In the genomic region with DNA sequence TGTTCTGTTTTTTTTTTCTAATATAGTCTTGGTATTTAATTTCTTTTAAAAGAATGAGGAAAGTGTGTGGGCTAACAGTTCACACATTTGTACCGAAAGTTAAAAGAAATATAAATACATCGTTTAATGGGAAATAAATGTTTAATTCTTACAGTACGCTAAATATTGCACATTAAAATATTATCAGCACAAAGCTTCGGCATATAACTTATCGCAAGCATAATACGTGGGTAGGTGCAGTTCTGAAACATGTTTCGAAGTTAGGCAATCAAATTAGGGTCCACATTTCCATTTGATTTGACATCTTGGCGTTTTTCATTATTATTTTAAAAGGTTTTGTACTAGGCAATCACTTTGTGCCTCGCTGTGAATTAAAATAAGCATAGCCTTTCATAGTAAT, we compare ENCODE assay signal across 11 cellular contexts. TPM values are rescaled to one million over a fixed set of nuclear protein-coding genes. Genes with fewer than 3 reads are reported as not detected.
DNase-seq lines count a peak whose midpoint lies in the region; ATAC-seq, FAIRE-seq and TF ChIP-seq lines count a peak whose summit lies in the region.
"Had no signal": no experiment of that assay in that cellular context is flagged by ENCODE, and none has a peak within 500 bp of the region (broad histone marks: within the 10 kb centered on the region; RNA-seq: fewer than 3 reads in every experiment).

No MANE protein-coding gene starts in this region.

- no peak for FAIRE-seq in GM12878 (lab: Jason Lieb, UNC)

- H3K4me1 ChIP-seq in heart left ventricle, result peaks cover 0 to 89% (median 65%) of the 10 kb centered on the region in 12 donors
- H3K4me1 ChIP-seq in GM12878 (ENCODE audit: control insufficient read depth, insufficient read depth, low read length), result peaks cover 14% of the 10 kb centered on the region
- peaks cover 75% of the 10 kb centered on the region for H3K4me1 ChIP-seq in muscle layer of colon (ENCODE audit: insufficient read depth, low read length)
- peaks cover 3 to 89% (median 50%) of the 10 kb centered on the region in 4 donors for H3K4me1 ChIP-seq in tibial nerve
- H3K4me1 ChIP-seq: colonic mucosa had no signal

- CTCF ChIA-PET in GM12878 (lab: Yijun Ruan, JAX), result interaction anchor here (1.5 to 1.6 kb wide), 2 partner anchors 22 to 35 kb away, joined by 3 to 5 read pairs; no protein-coding TSS in a partner anchor

- H3K36me3 ChIP-seq in heart left ventricle, result peaks cover 0 to 22% (median 7%) of the 10 kb centered on the region in 9 donors
- H3K36me3 ChIP-seq in GM12878 (ENCODE audit: control insufficient read depth in 2 of 2, insufficient read depth in 2 of 2, low read length in 1 of 2), result peaks cover 1 to 19% of the 10 kb centered on the region in 2 experiments
- H3K36me3 ChIP-seq in muscle layer of colon (ENCODE audit: insufficient read depth, low read length), result peaks cover 8% of the 10 kb centered on the region
- H3K36me3 ChIP-seq in tibial nerve, result peaks cover 0 to 6% (median 0%) of the 10 kb centered on the region in 3 donors
- H3K36me3 ChIP-seq: colonic mucosa had no signal

- no TSS peak for BruUV-seq in GM12878 (replicated peaks; lab: Mats Ljungman, UMichigan)

- intact Hi-C loops in heart left ventricle (cut with DNase I) (loop anchor here in 4 of 10 donors (5.0 kb wide), 3 partner anchors 35 to 40 kb away; partner anchors contain the start of gene VGLL4 (in 3 of the 4)), left ventricle myocardium superior (cut with micrococcal nuclease) (no loop called here), GM12878 (cut with micrococcal nuclease; ENCODE audit: unreplicated experiment) (loop anchor here (2.0 to 5.0 kb wide), 2 partner anchors 24 to 40 kb away; partner anchors contain the start of gene VGLL4)

- TF ChIP-seq EP300 in GM12878 (IDR thresholded peaks at IDR 0.05; ENCODE audit: borderline replicate concordance in 1 of 2, control insufficient read depth in 1 of 2, low read depth in 2 of 2, low read length in 2 of 2), result no peak
- TF ChIP-seq EP300 in tibial nerve (IDR thresholded peaks at IDR 0.05), result no peak

- H3K9me3 Mint-ChIP-seq in immature natural killer cell, result no peaks in the 10 kb centered on the region

- H3K4me2 ChIP-seq in GM12878 (ENCODE audit: control insufficient read depth, insufficient read depth), result peak overlapping the region; percentile 51

- H3K27me3 ChIP-seq in heart left ventricle (no peaks in the 10 kb centered on the region), GM12878 (replicated peaks in 1 of 2; ENCODE audit: control insufficient read depth in 2 of 2, insufficient read depth in 2 of 2, low read length in 1 of 2) (no peaks in the 10 kb centered on the region), muscle layer of colon (ENCODE audit: control insufficient read depth in 1 of 2, insufficient read depth in 2 of 2, low read length in 2 of 2) (no peaks in the 10 kb centered on the region), tibial nerve (no peaks in the 10 kb centered on the region)
- H3K27me3 ChIP-seq: colonic mucosa had no signal

- H3K36me3 Mint-ChIP-seq in immature natural killer cell, result peaks cover 4 to 15% (median 10%) of the 10 kb centered on the region in 3 donors

- DNase-seq in heart left ventricle (no peak), left ventricle myocardium superior (no peak), GM12878 (ENCODE audit: low read depth, low spot score) (no peak), tibial nerve (ENCODE audit: low spot score in 2 of 2) (no peak), GM03348 (ENCODE audit: low spot score) (no peak), immature natural killer cell (no peak), D341Med (ENCODE audit: low spot score) (no peak)
- DNase-seq: ACHN, colonic mucosa, NCI-H1930 had no signal

- H3K27ac ChIP-seq in heart left ventricle (peak overlapping the region in 11 of 12 donors; percentile 72 to 94 (median 81)), GM12878 (ENCODE audit: control insufficient read depth, insufficient read depth) (peak overlapping the region; percentile 56), muscle layer of colon (ENCODE audit: low read depth, low read length) (peak overlapping the region; percentile 69), tibial nerve (peak overlapping the region; percentile 55 to 92 (median 88))

- peaks cover 64% of the 10 kb centered on the region for H3K79me2 ChIP-seq in GM12878 (ENCODE audit: control insufficient read depth, insufficient read depth, low read length)

- no peaks in the 10 kb centered on the region for H3K9me3 ChIP-seq in heart left ventricle
- peaks cover 2% of the 10 kb centered on the region; the same call in 2 of the 3 replicates for H3K9me3 ChIP-seq in GM12878 (replicated peaks; ENCODE audit: control insufficient read depth, insufficient read depth, low read length)
- no peaks in the 10 kb centered on the region for H3K9me3 ChIP-seq in muscle layer of colon (ENCODE audit: low read length)
- no peaks in the 10 kb centered on the region for H3K9me3 ChIP-seq in tibial nerve
- H3K9me3 ChIP-seq: colonic mucosa had no signal

- H4K20me1 ChIP-seq in GM12878 (ENCODE audit: control insufficient read depth, insufficient read depth), result no peaks in the 10 kb centered on the region

- RAD21 ChIA-PET in GM12878 (lab: Charles Lee; ENCODE audit: unreplicated experiment), result interaction anchor here (1.2 to 2.3 kb wide), 2 partner anchors 36 to 41 kb away, joined by 6 to 10 read pairs; partner anchors contain the start of gene VGLL4

- peaks cover 60 to 91% of the 10 kb centered on the region in 2 donors for H3K4me1 Mint-ChIP-seq in immature natural killer cell

- H3K27ac Mint-ChIP-seq in immature natural killer cell, result peak overlapping the region in 1 of 6 donors; percentile 77

- H3K9ac ChIP-seq in GM12878 (ENCODE audit: control insufficient read depth, insufficient read depth, low read length) (peak overlapping the region; percentile 49; the same call in 1 of the 2 replicates), muscle layer of colon (ENCODE audit: low read length) (no peak overlapping the region)

- peaks cover 0 to 3% (median 0%) of the 10 kb centered on the region in 3 donors for H3K27me3 Mint-ChIP-seq in immature natural killer cell (ENCODE audit: low read depth in 3 of 3)

- H3K4me3 Mint-ChIP-seq in immature natural killer cell, result no peak overlapping the region

- in situ Hi-C loops in GM12878 (cut with MboI), result no loop called here

- TF ChIP-seq POLR2A in heart left ventricle (IDR thresholded peaks at IDR 0.05) (no peak), GM12878 (IDR thresholded peaks at IDR 0.05; ENCODE audit: low read depth, low read length) (no peak), tibial nerve (IDR thresholded peaks at IDR 0.05) (no peak)

- TF ChIP-seq RAD21 in GM12878 (IDR thresholded peaks at IDR 0.05; ENCODE audit: insufficient read depth, low read depth, low read length), result no peak

- WGBS in heart left ventricle, 4 donors, result 78 to 84% (median 81%) methylated on average over 9 of the region's 9 CpGs
- 60% methylated on average over 9 of the region's 9 CpGs for whole genome bisulfite sequencing in GM12878 (ENCODE audit: insufficient coverage, insufficient replicate concordance, low lambda C conversion rate, missing lambda C conversion rate)
- 56 to 60% methylated on average over 9 of the region's 9 CpGs for WGBS in tibial nerve, 2 donors

- TF ChIP-seq CTCF in heart left ventricle (IDR thresholded peaks at IDR 0.05) (no peak), GM12878 (IDR thresholded peaks at IDR 0.05 in 2 of 3, conservative IDR thresholded peaks at IDR 0.05 in 1 of 3; ENCODE audit: control insufficient read depth in 2 of 3, extremely low read depth in 1 of 3, insufficient read depth in 1 of 3, low read depth in 3 of 3, low read length in 3 of 3) (no peak), tibial nerve (IDR thresholded peaks at IDR 0.05) (no peak)

- POLR2A ChIA-PET in GM12878 (lab: Charles Lee), result interaction anchor here (1.2 to 1.6 kb wide), 3 partner anchors 12 to 39 kb away, joined by 3 to 7 read pairs (median 3); no protein-coding TSS in a partner anchor

- no peak for ATAC-seq in heart left ventricle
- no peak for ATAC-seq in left ventricle myocardium superior
- ATAC-seq in GM12878, result no peak

- H2AFZ ChIP-seq in GM12878 (ENCODE audit: control insufficient read depth, low read depth, low read length), result peak overlapping the region; percentile 19

- H3K4me3 ChIP-seq in heart left ventricle, result no peak overlapping the region
- H3K4me3 ChIP-seq in GM12878, result peak overlapping the region; percentile 16; the same call in 1 of the 2 replicates
- no peak overlapping the region for H3K4me3 ChIP-seq in muscle layer of colon (ENCODE audit: low read depth in 1 of 2, low read length in 2 of 2)
- no peak overlapping the region for H3K4me3 ChIP-seq in tibial nerve
- H3K4me3 ChIP-seq: colonic mucosa had no signal

- SMC1A ChIA-PET in GM12878 (lab: Charles Lee; ENCODE audit: uncharacterized antibody, unreplicated experiment), result interaction anchor here (1.0 to 5.0 kb wide), 5 partner anchors 12 to 41 kb away, joined by 3 to 35 read pairs (median 7); partner anchors contain the start of gene VGLL4

RNA-seq across cellular contexts. Expression of gene VGLL4, which starts 41.3 kb away (rescaled TPM):
- total RNA-seq in heart left ventricle, result 10 to 100 TPM; 24.0 to 40.4 (median 32.6) TPM
- 10 to 100 TPM; 24.5 to 25.8 TPM for polyA plus RNA-seq in heart left ventricle
- 26.2 TPM for total RNA-seq in left ventricle myocardium superior
- total RNA-seq in GM12878 (2013; cell fraction: nucleolus; rRNA removed), result 116 and 126 TPM in 2 replicates
- total RNA-seq in GM12878 (2014; rRNA removed), result 16.3 and 18.1 TPM in 2 replicates
- 15.2 and 15.7 TPM in 2 replicates for total RNA-seq in GM12878 (2014; rRNA removed; fragmentation: Illumina TruSeq; extraction: Trizol)
- 20.7 and 23.2 TPM in 2 replicates for total RNA-seq in GM12878 (2021)
- 12.6 TPM for polyA plus RNA-seq in GM12878 (2011; ENCODE audit: low read depth)
- polyA plus RNA-seq in GM12878 (2011; rRNA removed), result 32.9 and 38.1 TPM in 2 replicates
- 39.9 and 41.8 TPM in 2 replicates for polyA plus RNA-seq in GM12878 (2011; cell fraction: cytosol; rRNA removed)
- polyA plus RNA-seq in GM12878 (2011; cell fraction: nucleus; rRNA removed), result 43.3 and 49.4 TPM in 2 replicates
- polyA plus RNA-seq in GM12878 (2012), result 17.9 and 37.0 TPM in 2 replicates
- polyA plus RNA-seq in GM12878 (2014; fragmentation: Illumina TruSeq; extraction: Trizol), result 10.6 and 16.0 TPM in 2 replicates
- polyA plus RNA-seq in GM12878 (2014; fragmentation: Nextera tagmentation; extraction: Ambion mirVana), result 1 to 10 TPM in 1 of 2 experiments, under 1 TPM in 1; 0.44 to 1.5 TPM
- polyA plus RNA-seq in GM12878 (2014; rRNA removed), result 25.5 and 28.7 TPM in 2 replicates
- polyA plus RNA-seq in GM12878 (2016; fragmentation: Nextera tagmentation; extraction: Ambion mirVana), result 10 to 100 TPM; 14.9 to 20.6 TPM
- polyA minus RNA-seq in GM12878 (2011; rRNA and poly(A)+ RNA removed), result 24.9 and 62.5 TPM in 2 replicates
- 16.3 and 16.6 TPM in 2 replicates for polyA minus RNA-seq in GM12878 (2011; cell fraction: cytosol; rRNA and poly(A)+ RNA removed)
- 33.7 and 57.3 TPM in 2 replicates for polyA minus RNA-seq in GM12878 (2011; cell fraction: nucleus; rRNA and poly(A)+ RNA removed)
- total RNA-seq in tibial nerve, result 100 to 1,000 TPM; 106 to 205 (median 110) TPM
- 10 to 100 TPM; 11.9 to 44.4 (median 25.6) TPM for polyA plus RNA-seq in immature natural killer cell
